1 cellular context compared by ENCODE assay signal in the genomic region with DNA sequence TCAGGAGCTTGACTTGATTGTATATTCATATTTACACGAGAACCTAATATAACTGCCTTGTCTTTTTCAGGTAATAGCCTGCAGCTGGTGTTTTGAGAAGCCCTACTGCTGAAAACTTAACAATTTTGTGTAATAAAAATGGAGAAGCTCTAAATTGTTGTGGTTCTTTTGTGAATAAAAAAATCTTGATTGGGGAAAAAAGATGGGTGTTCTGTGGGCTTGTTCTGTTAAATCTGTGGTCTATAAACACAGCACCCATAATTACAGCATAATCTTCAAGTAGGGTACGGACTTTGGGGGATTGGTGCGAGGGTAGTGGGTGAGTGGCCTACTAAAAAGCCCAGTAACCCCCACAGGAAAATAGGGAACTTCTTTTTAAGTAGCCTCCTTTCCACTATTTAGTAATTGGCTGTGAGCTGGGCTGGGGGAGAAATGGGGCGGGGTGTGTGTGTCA.
TF ChIP-seq lines count a peak whose summit lies in the region.

No MANE protein-coding gene starts in this region.

TF ChIP-seq in GM12878, 131 proteins besides CTCF, POLR2A, EP300 and RAD21:
- TF ChIP-seq, protein P1, sequence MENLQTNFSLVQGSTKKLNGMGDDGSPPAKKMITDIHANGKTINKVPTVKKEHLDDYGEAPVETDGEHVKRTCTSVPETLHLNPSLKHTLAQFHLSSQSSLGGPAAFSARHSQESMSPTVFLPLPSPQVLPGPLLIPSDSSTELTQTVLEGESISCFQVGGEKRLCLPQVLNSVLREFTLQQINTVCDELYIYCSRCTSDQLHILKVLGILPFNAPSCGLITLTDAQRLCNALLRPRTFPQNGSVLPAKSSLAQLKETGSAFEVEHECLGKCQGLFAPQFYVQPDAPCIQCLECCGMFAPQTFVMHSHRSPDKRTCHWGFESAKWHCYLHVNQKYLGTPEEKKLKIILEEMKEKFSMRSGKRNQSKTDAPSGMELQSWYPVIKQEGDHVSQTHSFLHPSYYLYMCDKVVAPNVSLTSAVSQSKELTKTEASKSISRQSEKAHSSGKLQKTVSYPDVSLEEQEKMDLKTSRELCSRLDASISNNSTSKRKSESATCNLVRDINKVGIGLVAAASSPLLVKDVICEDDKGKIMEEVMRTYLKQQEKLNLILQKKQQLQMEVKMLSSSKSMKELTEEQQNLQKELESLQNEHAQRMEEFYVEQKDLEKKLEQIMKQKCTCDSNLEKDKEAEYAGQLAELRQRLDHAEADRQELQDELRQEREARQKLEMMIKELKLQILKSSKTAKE (IDR thresholded peaks at IDR 0.05; ENCODE audit: low read depth, poor library complexity, severe bottlenecking): peak; percentile 5
- 0 out of 2 replicates have a peak, but pooled peaks have one; percentile 4 for TF ChIP-seq IRF4 (IDR thresholded peaks at IDR 0.05; ENCODE audit: low read depth, low read length)
- TF ChIP-seq SP1 (IDR thresholded peaks at IDR 0.05; ENCODE audit: low read depth, low read length): peak; percentile 21
- TF ChIP-seq TAF1 (IDR thresholded peaks at IDR 0.05; ENCODE audit: borderline replicate concordance, low read depth, low read length): no peak
- TF ChIP-seq SMAD1 (IDR thresholded peaks at IDR 0.05; ENCODE audit: low read depth, partially characterized antibody): peak; percentile 78
- TF ChIP-seq, protein P2, sequence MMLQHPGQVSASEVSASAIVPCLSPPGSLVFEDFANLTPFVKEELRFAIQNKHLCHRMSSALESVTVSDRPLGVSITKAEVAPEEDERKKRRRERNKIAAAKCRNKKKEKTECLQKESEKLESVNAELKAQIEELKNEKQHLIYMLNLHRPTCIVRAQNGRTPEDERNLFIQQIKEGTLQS (IDR thresholded peaks at IDR 0.05; ENCODE audit: borderline replicate concordance, extremely low read depth, low read depth, low read length): no peak
